ENCODE assay signal across 8 cellular contexts in the genomic region with DNA sequence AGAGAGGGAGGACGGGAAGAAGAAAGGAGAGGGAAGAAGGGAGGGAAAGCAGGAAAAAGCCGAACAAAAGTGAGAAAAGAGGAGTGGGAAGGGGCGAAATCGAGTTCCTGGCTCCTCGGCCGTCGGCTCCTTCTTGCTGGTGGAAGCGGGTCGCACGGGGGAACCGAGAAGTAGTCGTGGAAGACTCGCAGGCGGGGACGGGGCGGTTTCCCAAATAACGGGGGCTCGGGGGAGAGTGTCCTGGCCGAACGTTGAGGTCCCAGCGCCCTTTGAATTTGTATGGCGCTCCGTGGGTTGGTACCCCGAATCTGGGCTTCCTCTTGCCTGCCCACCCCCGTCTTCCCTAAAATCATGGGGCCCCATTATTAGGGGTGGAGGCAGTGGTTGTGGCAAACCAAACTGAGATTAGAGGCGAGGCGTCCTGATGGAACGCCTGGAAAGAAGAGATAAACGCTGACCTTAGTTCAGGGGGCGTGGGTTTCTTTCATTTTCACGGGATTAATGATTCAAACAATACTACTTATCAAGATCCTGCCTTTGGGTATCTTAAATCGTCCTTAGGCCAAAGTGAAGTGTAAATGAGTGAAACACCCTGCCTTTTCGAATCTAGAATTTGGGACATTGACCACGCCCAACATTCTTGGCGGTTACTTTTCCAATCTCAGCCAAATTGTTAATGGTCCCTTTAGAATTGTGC. TPM values are rescaled to one million over a fixed set of nuclear protein-coding genes. Genes with fewer than 3 reads are reported as not detected.
DNase-seq lines count a peak whose midpoint lies in the region; ATAC-seq and TF ChIP-seq lines count a peak whose summit lies in the region.

No MANE protein-coding gene starts in this region.

- H3K4ac ChIP-seq in H9 (ENCODE audit: low read depth, low read length) = no peak overlapping the region; the same call in 1 of the 2 replicates

- DNase-seq in AG04449 (ENCODE audit: low read depth, low spot score) = no peak
- DNase-seq in H9 = no peak
- no peak for DNase-seq in activated CD8-positive, alpha-beta T cell treated with anti-CD3 and anti-CD28 coated beads, Interleukin-2, amount 10 ng/mL, durations not matched to agents 7 days and 5 days
- peak in 1 of 2 donors; percentile 45 for DNase-seq in foreskin fibroblast
- no peak for DNase-seq in osteocyte (ENCODE audit: extremely low spot score, unreplicated experiment)
- DNase-seq in epidermal melanocyte (ENCODE audit: insufficient read length, low spot score) = no peak

- POLR2A ChIA-PET in AG04449 (lab: Yijun Ruan, JAX) = no interaction called here
- POLR2A ChIA-PET in activated CD8-positive, alpha-beta T cell treated with anti-CD3 and anti-CD28 coated beads, Interleukin-2, amount 10 ng/mL, durations not matched to agents 7 days and 5 days (lab: Charles Lee) = no interaction called here

- H2AK5ac ChIP-seq in H9 (ENCODE audit: insufficient read length, low read length) = no peak overlapping the region

- H3K9me3 ChIP-seq in H9 (ENCODE audit: control insufficient read depth, low read depth, low read length) = no peaks in the 10 kb centered on the region

- H3K4me3 ChIP-seq in AG04449 (ENCODE audit: low read depth, low read length) (peak overlapping the region; percentile 74), foreskin fibroblast (ENCODE audit: low read depth in 1 of 2, low read length in 2 of 2) (peak overlapping the region; percentile 74 to 76)

- H3K4me1 ChIP-seq in H9 (ENCODE audit: insufficient read depth, low read length) = peaks cover 4% of the 10 kb centered on the region; the same call in 1 of the 2 replicates

- CTCF ChIA-PET in AG04449 (lab: Yijun Ruan, JAX) = interaction anchor here (1.2 to 1.6 kb wide), 3 partner anchors 9 to 95 kb away, joined by 5 to 17 read pairs (median 11); a partner anchor contains a TSS
- CTCF ChIA-PET in activated CD8-positive, alpha-beta T cell treated with anti-CD3 and anti-CD28 coated beads, Interleukin-2, amount 10 ng/mL, durations not matched to agents 7 days and 5 days (lab: Charles Lee) = interaction anchor here (1.1 to 2.1 kb wide), 7 partner anchors 8 to 278 kb away, joined by 3 to 12 read pairs (median 4); a partner anchor contains a TSS

- no peak overlapping the region for H2BK120ac ChIP-seq in H9 (ENCODE audit: low read depth, low read length, poor library complexity, severe bottlenecking)

- H2AFZ ChIP-seq in H9 (ENCODE audit: low read length) = no peak overlapping the region

- H3K18ac ChIP-seq in H9 (ENCODE audit: insufficient read length, low read depth, low read length) = peak overlapping the region; percentile 78

- peaks cover 6% of the 10 kb centered on the region for H3K23me2 ChIP-seq in H9 (ENCODE audit: insufficient read length, low read depth, low read length, poor library complexity, severe bottlenecking)

- peak overlapping the region; percentile 72 for H3K4me2 ChIP-seq in H9 (ENCODE audit: insufficient read depth, insufficient read length, low read length)

- H3K9ac ChIP-seq in H9 (ENCODE audit: extremely low read depth, insufficient read length, low read length) = peak overlapping the region; percentile 73

- no peak overlapping the region for H3K56ac ChIP-seq in H9 (ENCODE audit: insufficient read length, low read depth, low read length)

- no peak overlapping the region for H2BK20ac ChIP-seq in H9 (ENCODE audit: low read depth, low read length, poor library complexity, severe bottlenecking)

- ATAC-seq in activated CD8-positive, alpha-beta T cell treated with anti-CD3 and anti-CD28 coated beads, Interleukin-2, amount 10 ng/mL, durations not matched to agents 7 days and 5 days = no peak
- no peak for ATAC-seq in HG02678 (IDR thresholded peaks at IDR 0.05; ENCODE audit: unreplicated experiment)
- no peak for ATAC-seq in HG03139 (IDR thresholded peaks at IDR 0.05; ENCODE audit: unreplicated experiment)

- TF ChIP-seq CTCF in AG04449 (IDR thresholded peaks at IDR 0.05; ENCODE audit: insufficient read depth, low read length, missing control alignments) (no peak), H9 (conservative IDR thresholded peaks at IDR 0.05) (no peak), foreskin fibroblast (IDR thresholded peaks at IDR 0.05; ENCODE audit: low read depth, low read length) (no peak), osteocyte (IDR thresholded peaks at IDR 0.05) (no peak)

- peak overlapping the region; percentile 85; the same call in 1 of the 2 replicates for H3K14ac ChIP-seq in H9 (ENCODE audit: insufficient read depth, low read length)

- H3K27ac ChIP-seq in H9 (ENCODE audit: insufficient read length, low read depth, low read length) = no peak overlapping the region

- H3K27ac Mint-ChIP-seq in H9 = peak overlapping the region; percentile 97 to 99 (median 97)
- peak overlapping the region; percentile 46 for H3K27ac Mint-ChIP-seq in activated CD8-positive, alpha-beta T cell treated with anti-CD3 and anti-CD28 coated beads, Interleukin-2, amount 10 ng/mL, durations not matched to agents 7 days and 5 days
- H3K27ac Mint-ChIP-seq in osteocyte (ENCODE audit: unreplicated experiment) = peak overlapping the region; percentile 95

- H4K5ac ChIP-seq in H9 (ENCODE audit: insufficient read length, low read depth, low read length) = no peak overlapping the region

- H3K27me3 Mint-ChIP-seq in H9 (ENCODE audit: low read depth) = no peaks in the 10 kb centered on the region
- peaks cover 8% of the 10 kb centered on the region for H3K27me3 Mint-ChIP-seq in activated CD8-positive, alpha-beta T cell treated with anti-CD3 and anti-CD28 coated beads, Interleukin-2, amount 10 ng/mL, durations not matched to agents 7 days and 5 days (ENCODE audit: low read depth)
- H3K27me3 Mint-ChIP-seq in osteocyte (ENCODE audit: unreplicated experiment) = no peaks in the 10 kb centered on the region

- H4K20me1 ChIP-seq in H9 (ENCODE audit: control insufficient read depth, insufficient read depth, insufficient read length) = no peaks in the 10 kb centered on the region

- H2BK5ac ChIP-seq in H9 (ENCODE audit: insufficient read length, low read length) = no peak overlapping the region

- no CpG with 5 or more reads among the region's 35 CpGs for WGBS in H9 (ENCODE audit: extremely low coverage, insufficient read length, low lambda C conversion rate)

- no peak overlapping the region for H4K8ac ChIP-seq in H9 (replicated peaks; ENCODE audit: insufficient read length, low read depth, low read length)

- no peaks in the 10 kb centered on the region for H3K79me1 ChIP-seq in H9 (ENCODE audit: insufficient read depth, low read depth, low read length, poor library complexity, severe bottlenecking)

- H3K4me1 Mint-ChIP-seq in H9 (peaks cover 30 to 34% of the 10 kb centered on the region in 2 experiments), osteocyte (ENCODE audit: unreplicated experiment) (peaks cover 37% of the 10 kb centered on the region)
- peaks cover 22% of the 10 kb centered on the region for H3K4me1 Mint-ChIP-seq in activated CD8-positive, alpha-beta T cell treated with anti-CD3 and anti-CD28 coated beads, Interleukin-2, amount 10 ng/mL, durations not matched to agents 7 days and 5 days (ENCODE audit: low read depth)

- H2BK12ac ChIP-seq in H9 (ENCODE audit: insufficient read length, low read depth, low read length) = no peak overlapping the region

- H3T11ph ChIP-seq in H9 (ENCODE audit: low read length) = no peak overlapping the region

- no peak overlapping the region for H2BK15ac ChIP-seq in H9 (ENCODE audit: low read depth, low read length)

- no peak overlapping the region for H3K23ac ChIP-seq in H9 (ENCODE audit: insufficient read length, low read depth, low read length)

- peaks cover 0 to 5% (median 0%) of the 10 kb centered on the region in 3 experiments; a peak in 1 of 7 replicates for H3K36me3 Mint-ChIP-seq in H9 (ENCODE audit: insufficient read depth in 1 of 3, low read depth in 3 of 3)
- H3K36me3 Mint-ChIP-seq in activated CD8-positive, alpha-beta T cell treated with anti-CD3 and anti-CD28 coated beads, Interleukin-2, amount 10 ng/mL, durations not matched to agents 7 days and 5 days (ENCODE audit: low read depth) = peaks cover 2% of the 10 kb centered on the region
- no peaks in the 10 kb centered on the region for H3K36me3 Mint-ChIP-seq in osteocyte (ENCODE audit: unreplicated experiment)

- peak overlapping the region; percentile 95 to 96 for H3K4me3 Mint-ChIP-seq in H9
- H3K4me3 Mint-ChIP-seq in activated CD8-positive, alpha-beta T cell treated with anti-CD3 and anti-CD28 coated beads, Interleukin-2, amount 10 ng/mL, durations not matched to agents 7 days and 5 days = peak overlapping the region; percentile 81
- peak overlapping the region; percentile 91 for H3K4me3 Mint-ChIP-seq in osteocyte (ENCODE audit: unreplicated experiment)

- H4K91ac ChIP-seq in H9 (ENCODE audit: insufficient read length, low read depth, low read length) = no peak overlapping the region

- H3K27me3 ChIP-seq in H9 (ENCODE audit: insufficient read depth, low read length) = no peaks in the 10 kb centered on the region

- H3K9me3 Mint-ChIP-seq in H9 = no peaks in the 10 kb centered on the region; a peak in 1 of 5 replicates
- no peaks in the 10 kb centered on the region for H3K9me3 Mint-ChIP-seq in activated CD8-positive, alpha-beta T cell treated with anti-CD3 and anti-CD28 coated beads, Interleukin-2, amount 10 ng/mL, durations not matched to agents 7 days and 5 days (ENCODE audit: insufficient read depth)
- no peaks in the 10 kb centered on the region for H3K9me3 Mint-ChIP-seq in osteocyte (ENCODE audit: unreplicated experiment)

- H3K79me2 ChIP-seq in H9 (ENCODE audit: insufficient read depth, low read length) = peaks cover 29% of the 10 kb centered on the region; the same call in 1 of the 2 replicates

RNA-seq across cellular contexts. Expression of a gene that starts 0.9 kb away (rescaled TPM):
- total RNA-seq in H9 (2021) (39.9 and 42.6 TPM in 2 replicates), osteocyte (47.5 and 48.0 TPM in 2 replicates)
- total RNA-seq in activated CD8-positive, alpha-beta T cell treated with anti-CD3 and anti-CD28 coated beads, Interleukin-2, amount 10 ng/mL, durations not matched to agents 7 days and 5 days = 10 to 100 TPM; 12.0 to 12.8 TPM

Comparison
In these comparisons a context has a peak if more than half of its experiments do, and no peak if none do; other contexts are left out.
1. H3K27ac Mint-ChIP-seq: peak in every context shown above with its lines; median percentile 97 in H9; 95 in osteocyte; 46 in activated CD8-positive, alpha-beta T cell treated with anti-CD3 and anti-CD28 coated beads, Interleukin-2, amount 10 ng/mL, durations not matched to agents 7 days and 5 days.